In the genomic region with DNA sequence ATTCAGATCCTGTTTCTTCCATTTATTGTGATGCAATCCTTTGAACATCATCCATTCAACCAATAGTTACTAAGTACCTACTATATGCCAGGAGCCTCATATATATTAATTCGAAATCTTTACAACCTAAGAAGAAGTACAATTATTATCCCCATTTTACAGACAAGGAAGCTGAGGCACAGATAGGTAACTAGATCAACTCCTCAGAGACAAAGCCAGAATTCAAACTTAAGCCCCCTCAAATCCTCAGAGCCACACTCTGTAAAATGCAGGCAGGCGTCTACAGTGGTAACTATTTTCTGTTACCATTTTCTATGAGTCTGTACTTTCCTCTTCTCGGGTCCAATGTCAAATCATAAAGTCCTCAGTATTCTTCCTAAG, we compare ENCODE assay signal across 16 cellular contexts.
A peak's percentile ranks its signal among the peaks of the same experiment; 100 is the strongest.
DNase-seq lines count a peak whose midpoint lies in the region; ATAC-seq and TF ChIP-seq lines count a peak whose summit lies in the region.
"Had no signal": no experiment of that assay in that cellular context is flagged by ENCODE, and none has a peak within 500 bp of the region (broad histone marks: within the 10 kb centered on the region; RNA-seq: fewer than 3 reads in every experiment).

No MANE protein-coding gene starts in this region.

- peaks cover 78% of the 10 kb centered on the region for H3K4me1 ChIP-seq in CD4-positive, alpha-beta memory T cell (ENCODE audit: insufficient read depth, low read length)
- H3K4me1 ChIP-seq in ascending aorta = peaks cover 5 to 17% of the 10 kb centered on the region in 2 donors
- H3K4me1 ChIP-seq in aorta (ENCODE audit: control insufficient read depth in 1 of 2, insufficient read depth in 2 of 2, low read length in 2 of 2) = peaks cover 0 to 5% of the 10 kb centered on the region in 2 donors
- H3K4me1 ChIP-seq in SK-N-SH (ENCODE audit: control insufficient read depth in 1 of 2, insufficient read depth in 2 of 2, low read depth in 1 of 2, low read length in 1 of 2) = peaks cover 14 to 30% of the 10 kb centered on the region in 2 experiments; a peak in 3 of 4 replicates
- H3K4me1 ChIP-seq in esophagus squamous epithelium = peaks cover 16 to 72% (median 16%) of the 10 kb centered on the region in 3 donors

- no peak overlapping the region for H3K9ac ChIP-seq in SK-N-SH

- H3K27me3 ChIP-seq in CD4-positive, alpha-beta memory T cell (ENCODE audit: insufficient read depth, low read length) = no peaks in the 10 kb centered on the region
- H3K27me3 ChIP-seq in ascending aorta (no peaks in the 10 kb centered on the region), aorta (ENCODE audit: control insufficient read depth in 1 of 2, insufficient read depth in 2 of 2, low read length in 1 of 2) (no peaks in the 10 kb centered on the region), SK-N-SH (ENCODE audit: insufficient read depth) (no peaks in the 10 kb centered on the region), esophagus squamous epithelium (no peaks in the 10 kb centered on the region)

- no peak for TF ChIP-seq RAD21 in SK-N-SH (IDR thresholded peaks at IDR 0.05; ENCODE audit: low read length)

- peak overlapping the region; percentile 3 to 98 (median 89) for H3K27ac Mint-ChIP-seq in CD4-positive, alpha-beta memory T cell
- peak overlapping the region; percentile 100 for H3K27ac Mint-ChIP-seq in nephron progenitor cell

- TF ChIP-seq CTCF in 22Rv1 (IDR thresholded peaks at IDR 0.05) (no peak), ascending aorta (IDR thresholded peaks at IDR 0.05) (no peak), nephron progenitor cell (IDR thresholded peaks at IDR 0.05) (no peak), SK-N-SH (IDR thresholded peaks at IDR 0.05) (no peak), esophagus squamous epithelium (IDR thresholded peaks at IDR 0.05) (no peak)

- H3K4me2 ChIP-seq in SK-N-SH = no peak overlapping the region

- H3K27ac ChIP-seq in 22Rv1 (0 out of 2 replicates have a peak overlapping the region, but pooled peaks have one; percentile 54), ascending aorta (peak overlapping the region; percentile 96 to 99), aorta (ENCODE audit: low read depth in 1 of 2, low read length in 2 of 2) (no peak overlapping the region), SK-N-SH (ENCODE audit: low read depth in 2 of 2, low read length in 1 of 2) (no peak overlapping the region), esophagus squamous epithelium (peak overlapping the region in 2 of 4 donors; percentile 98 to 100)
- no peak overlapping the region for H3K27ac ChIP-seq in CD4-positive, alpha-beta memory T cell (ENCODE audit: low read depth, low read length)
- H3K27ac ChIP-seq: RWPE1 had no signal

- CTCF ChIA-PET in CD4-positive, alpha-beta memory T cell (lab: Charles Lee; ENCODE audit: partially characterized antibody) = no interaction called here
- CTCF ChIA-PET in SK-N-SH (lab: Yijun Ruan, JAX) = interaction anchor here (1.0 kb wide), 1 partner anchor 246 kb away, joined by 3 read pairs; no protein-coding TSS in a partner anchor

- peak overlapping the region in 3 of 8 donors; percentile 40 to 95 (median 91) for H3K4me3 Mint-ChIP-seq in CD4-positive, alpha-beta memory T cell
- peak overlapping the region; percentile 81 for H3K4me3 Mint-ChIP-seq in nephron progenitor cell

- peaks cover 0 to 5% of the 10 kb centered on the region in 2 donors for H3K36me3 Mint-ChIP-seq in CD4-positive, alpha-beta memory T cell
- peaks cover 16% of the 10 kb centered on the region for H3K36me3 Mint-ChIP-seq in nephron progenitor cell (ENCODE audit: low read depth)

- H3K9me3 Mint-ChIP-seq in CD4-positive, alpha-beta memory T cell = no peaks in the 10 kb centered on the region
- no peaks in the 10 kb centered on the region for H3K9me3 Mint-ChIP-seq in nephron progenitor cell

- no peak for DNase-seq in CD4-positive, alpha-beta memory T cell
- DNase-seq in ascending aorta (ENCODE audit: low spot score in 2 of 2) (no peak), nephron progenitor cell (no peak), aorta (no peak), SK-N-SH (no peak), esophagus squamous epithelium (lab: John Stamatoyannopoulos, UW) (no peak), NOMO-1 treated with DMSO at 0.1 percent for 48 hours (lab: John Stamatoyannopoulos, UW; ENCODE audit: unreplicated experiment) (no peak)
- DNase-seq: activated CD8-positive, alpha-beta memory T cell treated with anti-CD3 and anti-CD28 coated beads for 24 hours; activated naive CD4-positive, alpha-beta T cell; erythroblast; KG1; mammary epithelial cell; NCI-H1694 treated with DMSO at 0.1 percent for 48 hours; NCI-H524 had no signal

- WGBS in aorta, 2 donors = 95 to 99% methylated on average over 3 of the region's 3 CpGs
- WGBS in SK-N-SH (ENCODE audit: low lambda C conversion rate) = 96% methylated on average over 3 of the region's 3 CpGs
- 88 to 93% methylated on average over 3 of the region's 3 CpGs for WGBS in esophagus squamous epithelium, 2 donors

- TF ChIP-seq POLR2A in esophagus squamous epithelium (IDR thresholded peaks at IDR 0.05) = no peak

- H3K36me3 ChIP-seq in CD4-positive, alpha-beta memory T cell (ENCODE audit: insufficient read depth, low read length) = no peaks in the 10 kb centered on the region
- H3K36me3 ChIP-seq in ascending aorta = no peaks in the 10 kb centered on the region
- H3K36me3 ChIP-seq in aorta (ENCODE audit: control insufficient read depth in 1 of 2, insufficient read depth in 2 of 2, low read length in 1 of 2) = no peaks in the 10 kb centered on the region
- peaks cover 0 to 6% of the 10 kb centered on the region in 2 experiments for H3K36me3 ChIP-seq in SK-N-SH (replicated peaks in 1 of 2; ENCODE audit: control insufficient read depth in 1 of 2, insufficient read depth in 2 of 2, low read length in 1 of 2)
- peaks cover 0 to 1% (median 0%) of the 10 kb centered on the region in 3 donors for H3K36me3 ChIP-seq in esophagus squamous epithelium

- H3K9me2 ChIP-seq in SK-N-SH = no peaks in the 10 kb centered on the region

- H3K9me3 ChIP-seq in CD4-positive, alpha-beta memory T cell (ENCODE audit: control insufficient read depth in 1 of 2, low read length in 2 of 2) = no peaks in the 10 kb centered on the region
- H3K9me3 ChIP-seq in ascending aorta (no peaks in the 10 kb centered on the region), aorta (ENCODE audit: control insufficient read depth, low read length) (no peaks in the 10 kb centered on the region), SK-N-SH (no peaks in the 10 kb centered on the region), esophagus squamous epithelium (no peaks in the 10 kb centered on the region)

- no peak overlapping the region for H2AFZ ChIP-seq in SK-N-SH (ENCODE audit: low read depth)

- peaks cover 47 to 64% (median 59%) of the 10 kb centered on the region in 4 donors for H3K4me1 Mint-ChIP-seq in CD4-positive, alpha-beta memory T cell
- peaks cover 49% of the 10 kb centered on the region for H3K4me1 Mint-ChIP-seq in nephron progenitor cell

- POLR2A ChIA-PET in CD4-positive, alpha-beta memory T cell (lab: Charles Lee; ENCODE audit: partially characterized antibody) = no interaction called here
- POLR2A ChIA-PET in SK-N-SH (lab: Yijun Ruan, JAX) = no interaction called here

- no peak overlapping the region for H3K4me3 ChIP-seq in CD4-positive, alpha-beta memory T cell (ENCODE audit: low read length in 2 of 2)
- no peak overlapping the region for H3K4me3 ChIP-seq in ascending aorta
- H3K4me3 ChIP-seq in aorta (ENCODE audit: low read length in 2 of 2) = no peak overlapping the region
- no peak overlapping the region for H3K4me3 ChIP-seq in SK-N-SH (ENCODE audit: low read depth in 2 of 2, low read length in 1 of 2)
- H3K4me3 ChIP-seq in esophagus squamous epithelium = no peak overlapping the region

- peaks cover 4% of the 10 kb centered on the region; the same call in 1 of the 2 replicates for H4K20me1 ChIP-seq in SK-N-SH (ENCODE audit: insufficient read depth)

- no peaks in the 10 kb centered on the region for H3K27me3 Mint-ChIP-seq in CD4-positive, alpha-beta memory T cell
- no peaks in the 10 kb centered on the region for H3K27me3 Mint-ChIP-seq in nephron progenitor cell (ENCODE audit: low read depth, poor library complexity)

- peaks cover 18% of the 10 kb centered on the region for H3F3A ChIP-seq in SK-N-SH (replicated peaks; ENCODE audit: insufficient read depth)

- intact Hi-C loops in CD4-positive, alpha-beta memory T cell (cut with micrococcal nuclease) = loop anchor here (2.0 kb wide), 2 partner anchors 31 to 99 kb away; no protein-coding TSS in a partner anchor
- intact Hi-C loops in ascending aorta (cut with DNase I) = loop anchor here (5.0 kb wide), 1 partner anchor 37 kb away; no protein-coding TSS in a partner anchor
- intact Hi-C loops in aorta (cut with DNase I) = loop anchor here in 1 of 2 donors (10.0 kb wide), 1 partner anchor 279 kb away; no protein-coding TSS in a partner anchor
- intact Hi-C loops in esophagus squamous epithelium (cut with DNase I) = no loop called here

- no peak for TF ChIP-seq EP300 in SK-N-SH (IDR thresholded peaks at IDR 0.05; ENCODE audit: borderline replicate concordance in 1 of 2, low read depth in 1 of 2, low read length in 1 of 2)

- H3K79me2 ChIP-seq in SK-N-SH (ENCODE audit: insufficient read depth) = peaks cover 26% of the 10 kb centered on the region

- ATAC-seq in aorta (ENCODE audit: low FRiP score) = no peak

TF ChIP-seq in SK-N-SH, 30 proteins besides CTCF, POLR2A, EP300 and RAD21:
- TF ChIP-seq GATA2 (CRISPR knock-in tag; IDR thresholded peaks at IDR 0.05) = no peak
- TF ChIP-seq TCF12 (IDR thresholded peaks at IDR 0.05) = no peak

Comparison
In these comparisons a context has a peak if more than half of its experiments do, and no peak if none do; other contexts are left out.
1. H3K27ac ChIP-seq: peak in 22Rv1 (single experiment) and ascending aorta (2 of 2); none in CD4-positive, alpha-beta memory T cell (single experiment), aorta (0 of 2) and SK-N-SH (0 of 2).